ENCODE assay signal across 8 cellular contexts in the genomic region with DNA sequence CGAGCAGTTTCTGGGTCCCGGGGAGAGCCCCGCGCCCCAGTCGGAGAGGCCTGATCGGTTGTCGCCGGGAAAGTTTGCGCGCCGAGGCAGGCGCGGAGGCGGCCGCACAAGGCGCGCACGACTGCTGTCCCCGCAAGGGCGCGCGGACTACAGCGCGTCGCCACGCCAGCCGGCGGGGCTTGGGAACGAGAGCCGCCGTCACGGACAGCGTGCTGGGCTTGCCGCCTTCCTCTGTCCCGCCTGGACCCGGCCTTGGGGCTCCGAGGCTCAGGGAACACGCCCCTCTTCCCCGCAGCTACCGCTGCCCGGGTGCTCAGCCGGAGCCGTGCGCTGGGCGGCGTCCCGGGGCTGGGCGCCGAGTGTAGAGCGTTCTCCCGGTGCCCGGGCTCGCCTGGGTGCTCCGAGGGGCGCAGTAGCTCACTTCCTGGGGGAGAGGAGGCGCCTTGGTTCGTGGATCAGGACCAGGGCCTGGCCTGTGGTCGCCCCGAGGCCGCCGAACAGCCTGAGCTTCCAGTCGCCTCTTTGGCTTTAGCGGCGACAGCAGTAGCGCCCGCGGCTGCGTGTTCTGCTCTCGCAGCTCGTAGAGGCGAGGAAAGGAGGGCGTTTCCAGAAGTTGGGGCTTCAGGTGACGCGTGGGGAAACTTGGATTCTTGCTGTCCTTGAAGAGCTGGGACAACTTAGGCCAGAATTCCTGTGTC.
DNase-seq lines count a peak whose midpoint lies in the region; ATAC-seq, FAIRE-seq and TF ChIP-seq lines count a peak whose summit lies in the region.

No MANE protein-coding gene starts in this region.

- peak; percentile 32 for TF ChIP-seq CTCF in GM13977 (IDR thresholded peaks at IDR 0.05; ENCODE audit: extremely low read depth, insufficient read depth, missing control alignments)
- no peak for TF ChIP-seq CTCF in nephron progenitor cell (IDR thresholded peaks at IDR 0.05)

- FAIRE-seq in urothelium cell line (lab: Jason Lieb, UNC): peak; percentile 61

- ATAC-seq in HG02588 (IDR thresholded peaks at IDR 0.05; ENCODE audit: unreplicated experiment): no peak

- peak overlapping the region; percentile 95 for H3K4me3 Mint-ChIP-seq in nephron progenitor cell

- peak overlapping the region; percentile 19 for H3K27ac Mint-ChIP-seq in nephron progenitor cell

- H3K36me3 Mint-ChIP-seq in nephron progenitor cell (ENCODE audit: low read depth): no peaks in the 10 kb centered on the region

- DNase-seq in GM13977 (ENCODE audit: low spot score) (peak; percentile 54), NCI-H526 treated with DMSO at 0.1 percent for 48 hours (lab: John Stamatoyannopoulos, UW) (peak; percentile 32), germinal center (ENCODE audit: low spot score) (peak; percentile 25), nephron progenitor cell (peak; percentile 65), urothelium cell line (ENCODE audit: low spot score) (peak; percentile 65), NCI-H345 (lab: John Stamatoyannopoulos, UW) (no peak)
- peak; percentile 33 for DNase-seq in activated naive CD4-positive, alpha-beta T cell treated with Interleukin-2 at 50 U/mL for 16 hours

- no peaks in the 10 kb centered on the region for H3K9me3 Mint-ChIP-seq in nephron progenitor cell

- peaks cover 21% of the 10 kb centered on the region for H3K4me1 Mint-ChIP-seq in nephron progenitor cell

- in situ Hi-C loops in GM13977 (cut with MboI; ENCODE audit: low pct_unique_long_range_greater_than_20kb, low sequenced_read_pairs, unreplicated experiment): no loop called here

- peaks cover 17% of the 10 kb centered on the region for H3K27me3 Mint-ChIP-seq in nephron progenitor cell (ENCODE audit: low read depth, poor library complexity)
